In the genomic region with DNA sequence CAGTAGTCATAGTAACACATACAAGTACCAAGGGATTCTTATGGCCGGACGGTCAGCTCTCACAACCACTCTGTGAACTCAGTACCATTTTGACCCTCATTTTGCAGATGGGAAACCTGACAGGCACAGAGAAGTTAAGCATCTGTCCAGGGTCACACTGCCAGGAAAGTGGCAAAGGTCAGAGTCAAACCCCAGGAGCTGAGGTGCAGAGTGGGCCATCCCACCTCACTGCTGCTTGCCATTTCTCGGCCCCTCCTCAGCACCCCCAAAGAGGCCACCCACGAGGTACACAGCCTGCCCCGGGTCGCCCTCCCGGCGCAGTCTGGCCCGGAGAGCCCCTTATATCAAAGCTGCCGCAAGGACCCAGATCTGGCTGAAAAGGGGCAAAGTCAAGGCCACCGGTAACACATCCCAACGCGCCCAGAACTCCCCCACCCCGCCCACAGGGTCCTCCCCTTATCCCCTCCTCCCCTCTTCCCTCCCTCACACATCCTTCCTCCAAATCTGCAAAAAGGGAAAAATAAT, we compare ENCODE assay signal across 8 cellular contexts. TPM values are rescaled to one million over a fixed set of nuclear protein-coding genes. Genes with fewer than 3 reads are reported as not detected.
DNase-seq lines count a peak whose midpoint lies in the region; ATAC-seq and TF ChIP-seq lines count a peak whose summit lies in the region.

No MANE protein-coding gene starts in this region.

- no peak for TF ChIP-seq RAD21 in liver (IDR thresholded peaks at IDR 0.05)

- ATAC-seq in HG03139 (IDR thresholded peaks at IDR 0.05; ENCODE audit: unreplicated experiment), result no peak

- CTCF ChIA-PET in activated CD4-positive, alpha-beta T cell treated with anti-CD3 and anti-CD28 coated beads, Interleukin-2, amount 10 ng/mL, durations not matched to agents 7 days and 5 days (lab: Charles Lee), result interaction anchor here (0.7 kb wide), 1 partner anchor 599 kb away, joined by 3 read pairs; no protein-coding TSS in a partner anchor
- CTCF ChIA-PET in HEK293T (lab: Yijun Ruan, JAX), result no interaction called here

- peaks cover 22% of the 10 kb centered on the region for H3K4me1 Mint-ChIP-seq in activated CD4-positive, alpha-beta T cell treated with anti-CD3 and anti-CD28 coated beads, Interleukin-2, amount 10 ng/mL, durations not matched to agents 7 days and 5 days

- H3K4me1 ChIP-seq in ascending aorta, result peaks cover 16 to 45% of the 10 kb centered on the region in 2 donors
- H3K4me1 ChIP-seq in liver (ENCODE audit: control insufficient read depth in 4 of 4, insufficient read depth in 4 of 4, low read length in 3 of 4), result peaks cover 13 to 24% (median 19%) of the 10 kb centered on the region in 4 donors
- peaks cover 34% of the 10 kb centered on the region for H3K4me1 ChIP-seq in thymus (ENCODE audit: control insufficient read depth, insufficient read depth, low read length)

- no peak overlapping the region for H3K9ac ChIP-seq in liver (ENCODE audit: low read depth in 1 of 2, low read length in 2 of 2)

- H3K4me3 ChIP-seq in ascending aorta, result peak overlapping the region; percentile 75 to 81
- H3K4me3 ChIP-seq in liver (ENCODE audit: low read depth in 1 of 3, low read length in 3 of 3), result peak overlapping the region; percentile 11 to 95 (median 67)
- H3K4me3 ChIP-seq in thymus (ENCODE audit: low read length), result peak overlapping the region; percentile 96

- no peaks in the 10 kb centered on the region for H3K36me3 Mint-ChIP-seq in activated CD4-positive, alpha-beta T cell treated with anti-CD3 and anti-CD28 coated beads, Interleukin-2, amount 10 ng/mL, durations not matched to agents 7 days and 5 days (ENCODE audit: low read depth)

- H3K4me3 Mint-ChIP-seq in activated CD4-positive, alpha-beta T cell treated with anti-CD3 and anti-CD28 coated beads, Interleukin-2, amount 10 ng/mL, durations not matched to agents 7 days and 5 days, result peak overlapping the region; percentile 92

- H3K27ac ChIP-seq in ascending aorta (peak overlapping the region; percentile 94 to 98), liver (ENCODE audit: low read depth in 1 of 2, low read length in 2 of 2) (peak overlapping the region; percentile 87 to 94), thymus (ENCODE audit: low read depth) (peak overlapping the region; percentile 42)

- H3K27me3 Mint-ChIP-seq in activated CD4-positive, alpha-beta T cell treated with anti-CD3 and anti-CD28 coated beads, Interleukin-2, amount 10 ng/mL, durations not matched to agents 7 days and 5 days, result no peaks in the 10 kb centered on the region

- H3K9me3 ChIP-seq in ascending aorta, result no peaks in the 10 kb centered on the region
- no peaks in the 10 kb centered on the region for H3K9me3 ChIP-seq in liver (ENCODE audit: control insufficient read depth in 4 of 4, low read length in 3 of 4)
- no peaks in the 10 kb centered on the region for H3K9me3 ChIP-seq in thymus (ENCODE audit: control insufficient read depth)

- intact Hi-C loops in ascending aorta (cut with DNase I), result loop anchor here (1.0 to 5.0 kb wide), 8 partner anchors 46 to 593 kb away; a partner anchor contains a TSS

- DNase-seq in activated CD4-positive, alpha-beta T cell treated with anti-CD3 and anti-CD28 coated beads, Interleukin-2, amount 10 ng/mL, durations not matched to agents 7 days and 5 days, result no peak
- DNase-seq in activated CD4-positive, alpha-beta T cell treated with anti-CD3 and anti-CD28 coated beads, Interleukin-2, amount 50 U/mL, for 4 hours, result no peak
- no peak for DNase-seq in ascending aorta (ENCODE audit: low spot score in 2 of 2)
- no peak for DNase-seq in putamen (ENCODE audit: low spot score)
- no peak for DNase-seq in HEK293T (ENCODE audit: extremely low spot score)

- peak overlapping the region; percentile 74 for H3K27ac Mint-ChIP-seq in activated CD4-positive, alpha-beta T cell treated with anti-CD3 and anti-CD28 coated beads, Interleukin-2, amount 10 ng/mL, durations not matched to agents 7 days and 5 days

- POLR2A ChIA-PET in activated CD4-positive, alpha-beta T cell treated with anti-CD3 and anti-CD28 coated beads, Interleukin-2, amount 10 ng/mL, durations not matched to agents 7 days and 5 days (lab: Charles Lee), result no interaction called here
- POLR2A ChIA-PET in HEK293T (lab: Yijun Ruan, JAX), result interaction anchor here (0.6 to 1.1 kb wide), 3 partner anchors 12 to 47 kb away, joined by 3 read pairs; no protein-coding TSS in a partner anchor

- H3K27me3 ChIP-seq in ascending aorta (no peaks in the 10 kb centered on the region), liver (ENCODE audit: control insufficient read depth in 4 of 4, insufficient read depth in 4 of 4, low read length in 3 of 4) (no peaks in the 10 kb centered on the region), thymus (ENCODE audit: control insufficient read depth, insufficient read depth) (no peaks in the 10 kb centered on the region)

- WGBS in liver, result 10% methylated on average over 14 of the region's 14 CpGs
- 15% methylated on average over 14 of the region's 14 CpGs for WGBS in thymus

- no peaks in the 10 kb centered on the region for H3K9me3 Mint-ChIP-seq in activated CD4-positive, alpha-beta T cell treated with anti-CD3 and anti-CD28 coated beads, Interleukin-2, amount 10 ng/mL, durations not matched to agents 7 days and 5 days

- TF ChIP-seq CTCF in ascending aorta (IDR thresholded peaks at IDR 0.05), result no peak
- TF ChIP-seq CTCF in liver (IDR thresholded peaks at IDR 0.05; ENCODE audit: low read depth, low read length, missing input control), result no peak

- H3K36me3 ChIP-seq in ascending aorta (no peaks in the 10 kb centered on the region), liver (ENCODE audit: control insufficient read depth in 4 of 4, insufficient read depth in 3 of 4, low read depth in 1 of 4, low read length in 3 of 4) (no peaks in the 10 kb centered on the region), thymus (ENCODE audit: control insufficient read depth, insufficient read depth) (no peaks in the 10 kb centered on the region)

TF ChIP-seq in liver, 16 proteins besides CTCF, POLR2A, EP300 and RAD21 (continues in another document):
- no peak for TF ChIP-seq TAF1 (conservative IDR thresholded peaks at IDR 0.05)
- TF ChIP-seq FOXA1 (IDR thresholded peaks at IDR 0.05), result no peak
- TF ChIP-seq, protein P1, sequence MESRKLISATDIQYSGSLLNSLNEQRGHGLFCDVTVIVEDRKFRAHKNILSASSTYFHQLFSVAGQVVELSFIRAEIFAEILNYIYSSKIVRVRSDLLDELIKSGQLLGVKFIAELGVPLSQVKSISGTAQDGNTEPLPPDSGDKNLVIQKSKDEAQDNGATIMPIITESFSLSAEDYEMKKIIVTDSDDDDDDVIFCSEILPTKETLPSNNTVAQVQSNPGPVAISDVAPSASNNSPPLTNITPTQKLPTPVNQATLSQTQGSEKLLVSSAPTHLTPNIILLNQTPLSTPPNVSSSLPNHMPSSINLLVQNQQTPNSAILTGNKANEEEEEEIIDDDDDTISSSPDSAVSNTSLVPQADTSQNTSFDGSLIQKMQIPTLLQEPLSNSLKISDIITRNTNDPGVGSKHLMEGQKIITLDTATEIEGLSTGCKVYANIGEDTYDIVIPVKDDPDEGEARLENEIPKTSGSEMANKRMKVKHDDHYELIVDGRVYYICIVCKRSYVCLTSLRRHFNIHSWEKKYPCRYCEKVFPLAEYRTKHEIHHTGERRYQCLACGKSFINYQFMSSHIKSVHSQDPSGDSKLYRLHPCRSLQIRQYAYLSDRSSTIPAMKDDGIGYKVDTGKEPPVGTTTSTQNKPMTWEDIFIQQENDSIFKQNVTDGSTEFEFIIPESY (IDR thresholded peaks at IDR 0.05), result no peak

TF ChIP-seq in HEK293T, 16 proteins besides CTCF, POLR2A, EP300 and RAD21:
- TF ChIP-seq, protein P2, sequence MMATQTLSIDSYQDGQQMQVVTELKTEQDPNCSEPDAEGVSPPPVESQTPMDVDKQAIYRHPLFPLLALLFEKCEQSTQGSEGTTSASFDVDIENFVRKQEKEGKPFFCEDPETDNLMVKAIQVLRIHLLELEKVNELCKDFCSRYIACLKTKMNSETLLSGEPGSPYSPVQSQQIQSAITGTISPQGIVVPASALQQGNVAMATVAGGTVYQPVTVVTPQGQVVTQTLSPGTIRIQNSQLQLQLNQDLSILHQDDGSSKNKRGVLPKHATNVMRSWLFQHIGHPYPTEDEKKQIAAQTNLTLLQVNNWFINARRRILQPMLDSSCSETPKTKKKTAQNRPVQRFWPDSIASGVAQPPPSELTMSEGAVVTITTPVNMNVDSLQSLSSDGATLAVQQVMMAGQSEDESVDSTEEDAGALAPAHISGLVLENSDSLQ (IDR thresholded peaks at IDR 0.05), result no peak
- TF ChIP-seq FOXM1 (IDR thresholded peaks at IDR 0.05; ENCODE audit: borderline replicate concordance) (no peak), FOXK2 (IDR thresholded peaks at IDR 0.05) (no peak), ZNF384 (IDR thresholded peaks at IDR 0.05) (no peak), ELF4 (IDR thresholded peaks at IDR 0.05) (no peak), FOXA1 (IDR thresholded peaks at IDR 0.05) (no peak), BHLHE40 (IDR thresholded peaks at IDR 0.05; ENCODE audit: borderline replicate concordance) (no peak)

RNA-seq across cellular contexts. Expression of a gene that starts 1.7 kb away (rescaled TPM):
- total RNA-seq in activated CD4-positive, alpha-beta T cell treated with anti-CD3 and anti-CD28 coated beads, Interleukin-2, amount 10 ng/mL, durations not matched to agents 7 days and 5 days, result 100 to 1,000 TPM in 1 of 2 experiments, 10 to 100 TPM in 1; 96.4 to 102 TPM
- 134 TPM for total RNA-seq in ascending aorta
- 10 to 100 TPM; 16.8 to 31.6 TPM for total RNA-seq in liver
- 10 to 100 TPM in 1 of 2 donors, 1 to 10 TPM in 1; 7.9 to 19.5 TPM for polyA plus RNA-seq in liver
- polyA plus RNA-seq in thymus, result 48.2 TPM

Comparison
In these comparisons a context has a peak if more than half of its experiments do, and no peak if none do; other contexts are left out.
1. H3K27ac ChIP-seq: peak in every context shown above with its lines; median percentile 96 in ascending aorta; 90 in liver; 42 in thymus.